Comparison of ENCODE assay signal across 8 cellular contexts in genomic region chr2:111121028-111121872, GRCh38. TPM values are rescaled to one million over a fixed set of nuclear protein-coding genes. Genes with fewer than 3 reads are reported as not detected.
DNase-seq lines count a peak whose midpoint lies in the region; ATAC-seq and TF ChIP-seq lines count a peak whose summit lies in the region.

No MANE protein-coding gene starts in this region.

- H3K9me3 ChIP-seq in left ventricle myocardium inferior (replicated peaks): no peaks in the 10 kb centered on the region

- H3K4me1 Mint-ChIP-seq in activated naive CD4-positive, alpha-beta T cell treated with anti-CD3 and anti-CD28 coated beads, Interleukin-2, amount 50 U/mL, for 24 hours: peaks cover 55% of the 10 kb centered on the region

- ATAC-seq in HG03354 (IDR thresholded peaks at IDR 0.05; ENCODE audit: poor library complexity, severe bottlenecking, unreplicated experiment) (peak; percentile 11), GM18505 (IDR thresholded peaks at IDR 0.05; ENCODE audit: unreplicated experiment) (no peak)

- intact Hi-C loops in left ventricle myocardium inferior (cut with micrococcal nuclease): no loop called here

- peaks cover 26% of the 10 kb centered on the region for H3K27me3 ChIP-seq in left ventricle myocardium inferior (ENCODE audit: low read depth)

- peak overlapping the region; percentile 92 for H3K27ac ChIP-seq in left ventricle myocardium inferior (replicated peaks)

- peaks cover 13% of the 10 kb centered on the region for H3K36me3 Mint-ChIP-seq in activated naive CD4-positive, alpha-beta T cell treated with anti-CD3 and anti-CD28 coated beads, Interleukin-2, amount 50 U/mL, for 24 hours

- H3K36me3 ChIP-seq in left ventricle myocardium inferior: peaks cover 21% of the 10 kb centered on the region

- peaks cover 73% of the 10 kb centered on the region for H3K4me1 ChIP-seq in left ventricle myocardium inferior

- DNase-seq in DMS79 (lab: John Stamatoyannopoulos, UW): peak; percentile 47
- DNase-seq in left ventricle myocardium inferior: peak; percentile 42
- DNase-seq in retina: peak; percentile 90
- no peak for DNase-seq in NK-92 (lab: John Stamatoyannopoulos, UW; ENCODE audit: unreplicated experiment)

- H3K4me3 ChIP-seq in left ventricle myocardium inferior: peak overlapping the region; percentile 92

- H3K27ac Mint-ChIP-seq in activated naive CD4-positive, alpha-beta T cell treated with anti-CD3 and anti-CD28 coated beads, Interleukin-2, amount 50 U/mL, for 24 hours: peak overlapping the region; percentile 89

- no peaks in the 10 kb centered on the region for H3K9me3 Mint-ChIP-seq in activated naive CD4-positive, alpha-beta T cell treated with anti-CD3 and anti-CD28 coated beads, Interleukin-2, amount 50 U/mL, for 24 hours

- no peak for TF ChIP-seq CTCF in left ventricle myocardium inferior (IDR thresholded peaks at IDR 0.05; ENCODE audit: borderline replicate concordance)

- peaks cover 13% of the 10 kb centered on the region for H3K27me3 Mint-ChIP-seq in activated naive CD4-positive, alpha-beta T cell treated with anti-CD3 and anti-CD28 coated beads, Interleukin-2, amount 50 U/mL, for 24 hours

- H3K4me3 Mint-ChIP-seq in activated naive CD4-positive, alpha-beta T cell treated with anti-CD3 and anti-CD28 coated beads, Interleukin-2, amount 50 U/mL, for 24 hours: peak overlapping the region; percentile 90

- TF ChIP-seq POLR2A in GM18505 (IDR thresholded peaks at IDR 0.05; ENCODE audit: borderline replicate concordance, extremely low read depth, insufficient read depth, insufficient read length): no peak

TF ChIP-seq in PFSK-1, 5 proteins besides CTCF, POLR2A, EP300 and RAD21:
- TF ChIP-seq FOXP2 (optimal IDR thresholded peaks at IDR 0.05; ENCODE audit: borderline replicate concordance, extremely low read depth, extremely low read length, insufficient read depth) (no peak), REST (IDR thresholded peaks at IDR 0.05; ENCODE audit: insufficient read depth in 1 of 2, low read depth in 2 of 2, low read length in 2 of 2) (no peak), POLR2AphosphoS5 (IDR thresholded peaks at IDR 0.05; ENCODE audit: low read depth, low read length) (no peak; the same call in 1 of the 2 replicates), SIN3A (IDR thresholded peaks at IDR 0.05; ENCODE audit: borderline replicate concordance, insufficient read depth, low read length) (peak; percentile 8; the same call in 1 of the 2 replicates), TAF1 (IDR thresholded peaks at IDR 0.05; ENCODE audit: borderline replicate concordance, insufficient read depth, low read length) (no peak)

RNA-seq across cellular contexts. Expression of gene BCL2L11, which starts 0.5 kb away (rescaled TPM):
- polyA plus RNA-seq in PFSK-1 (2012; ENCODE audit: insufficient read length, low read depth): 11.4 TPM
- 8.4 TPM for total RNA-seq in left ventricle myocardium inferior
